In genomic region chrX:97326456-97326855, GRCh38 we compare ENCODE assay signal across 12 cellular contexts.
DNase-seq lines count a peak whose midpoint lies in the region; ATAC-seq and TF ChIP-seq lines count a peak whose summit lies in the region.
"Had no signal": no experiment of that assay in that cellular context is flagged by ENCODE, and none has a peak within 500 bp of the region (broad histone marks: within the 10 kb centered on the region; RNA-seq: fewer than 3 reads in every experiment).

No MANE protein-coding gene starts in this region.

- POLR2A ChIA-PET in OCI-LY7 (lab: Charles Lee) = no interaction called here

- intact Hi-C loops in OCI-LY7 (cut with micrococcal nuclease; ENCODE audit: unreplicated experiment) = no loop called here
- intact Hi-C loops in stomach (cut with DNase I; ENCODE audit: low total_unique reads) = no loop called here

- no peaks in the 10 kb centered on the region for H3K27me3 Mint-ChIP-seq in progenitor cell of endocrine pancreas
- H3K27me3 Mint-ChIP-seq: activated T-cell treated with anti-CD3 and anti-CD28 coated beads, Interleukin-2, amount 50 U/mL, for 24 hours; CD4-positive, alpha-beta T cell had no signal

- TF ChIP-seq POLR2A in stomach (IDR thresholded peaks at IDR 0.05) = no peak

- H3K9me2 ChIP-seq in OCI-LY7 (ENCODE audit: insufficient read depth, low read length) = no peaks in the 10 kb centered on the region

- peaks cover 41% of the 10 kb centered on the region for H3K4me1 ChIP-seq in OCI-LY7 (ENCODE audit: insufficient read depth, low read length, poor library complexity, severe bottlenecking)
- no peaks in the 10 kb centered on the region for H3K4me1 ChIP-seq in stomach

- no peak overlapping the region for H3K4me3 ChIP-seq in OCI-LY7 (ENCODE audit: low read depth, low read length, poor library complexity, severe bottlenecking)
- no peak overlapping the region for H3K4me3 ChIP-seq in stomach

- ATAC-seq in GM18517 (IDR thresholded peaks at IDR 0.05; ENCODE audit: unreplicated experiment) (peak; percentile 95), GM21423 (IDR thresholded peaks at IDR 0.05; ENCODE audit: unreplicated experiment) (peak; percentile 94), HG03066 (IDR thresholded peaks at IDR 0.05; ENCODE audit: low read depth, unreplicated experiment) (peak; percentile 89)

- BruUV-seq in OCI-LY7 (replicated peaks; lab: Mats Ljungman, UMichigan) = no TSS peak

- CTCF ChIA-PET in OCI-LY7 (lab: Charles Lee; ENCODE audit: unreplicated experiment) = no interaction called here

- no peaks in the 10 kb centered on the region for H3K27me3 ChIP-seq in stomach

- no peaks in the 10 kb centered on the region for H3K9me3 ChIP-seq in OCI-LY7 (ENCODE audit: low read length)
- H3K9me3 ChIP-seq in stomach = no peaks in the 10 kb centered on the region

- no peaks in the 10 kb centered on the region for H4K20me1 ChIP-seq in OCI-LY7 (ENCODE audit: insufficient read depth, low read length)

- H3K4me1 Mint-ChIP-seq in progenitor cell of endocrine pancreas (ENCODE audit: low read depth) = no peaks in the 10 kb centered on the region

- TF ChIP-seq EP300 in stomach (IDR thresholded peaks at IDR 0.05) = no peak

- no peak overlapping the region for H2AFZ ChIP-seq in OCI-LY7 (ENCODE audit: low read length)

- H3K79me2 ChIP-seq in OCI-LY7 (ENCODE audit: insufficient read depth, low read depth, low read length) = no peaks in the 10 kb centered on the region

- no peaks in the 10 kb centered on the region for H3K9me3 Mint-ChIP-seq in progenitor cell of endocrine pancreas (ENCODE audit: low read depth)
- H3K9me3 Mint-ChIP-seq: activated T-cell treated with anti-CD3 and anti-CD28 coated beads, Interleukin-2, amount 50 U/mL, for 24 hours; CD4-positive, alpha-beta T cell had no signal

- DNase-seq in OCI-LY7 (ENCODE audit: low spot score) (peak; percentile 71), stomach (no peak), cortex of kidney (lab: John Stamatoyannopoulos, UW) (no peak), progenitor cell of endocrine pancreas (ENCODE audit: low spot score, unreplicated experiment) (no peak)
- DNase-seq in stimulated activated CD4-positive, alpha-beta T cell treated with anti-CD3 and anti-CD28 coated beads, Interleukin-12 subunit alpha, Interleukin-12 subunit beta, amount 100 ng/mL, for 4 hours = no peak
- DNase-seq: activated T-cell treated with anti-CD3 and anti-CD28 coated beads, Interleukin-2, amount 50 U/mL, for 24 hours; CD4-positive, alpha-beta T cell; KBM-7; mesenchymal stem cell had no signal

- H3K36me3 ChIP-seq in OCI-LY7 (ENCODE audit: insufficient read depth, low read length) = no peaks in the 10 kb centered on the region; the same call in 1 of the 2 replicates
- no peaks in the 10 kb centered on the region for H3K36me3 ChIP-seq in stomach

- TF ChIP-seq CTCF in OCI-LY7 (conservative IDR thresholded peaks at IDR 0.05; ENCODE audit: low read length) (no peak), stomach (IDR thresholded peaks at IDR 0.05) (no peak), progenitor cell of endocrine pancreas (IDR thresholded peaks at IDR 0.05; ENCODE audit: unreplicated experiment) (no peak)

- peaks cover 1% of the 10 kb centered on the region for H3K36me3 Mint-ChIP-seq in progenitor cell of endocrine pancreas (ENCODE audit: insufficient read depth)

- no peak overlapping the region for H3K27ac Mint-ChIP-seq in progenitor cell of endocrine pancreas
- H3K27ac Mint-ChIP-seq: activated T-cell treated with anti-CD3 and anti-CD28 coated beads, Interleukin-2, amount 50 U/mL, for 24 hours; CD4-positive, alpha-beta T cell had no signal

- 80 to 94% (median 89%) methylated on average over 1 to 2 of the region's 2 CpGs for WGBS in stomach, 5 donors

- H3K4me2 ChIP-seq in OCI-LY7 (ENCODE audit: low read length) = peak overlapping the region; percentile 40

- H3K27ac ChIP-seq in OCI-LY7 (ENCODE audit: low read depth, low read length, poor library complexity, severe bottlenecking) (peak overlapping the region; percentile 67), stomach (no peak overlapping the region)

- H3K4me3 Mint-ChIP-seq in progenitor cell of endocrine pancreas (ENCODE audit: low read depth) = no peak overlapping the region
- H3K4me3 Mint-ChIP-seq: activated T-cell treated with anti-CD3 and anti-CD28 coated beads, Interleukin-2, amount 50 U/mL, for 24 hours; CD4-positive, alpha-beta T cell had no signal
